In genomic region chr6:39892490-39893129, GRCh38 we compare ENCODE assay signal across 8 cellular contexts. TPM values are rescaled to one million over a fixed set of nuclear protein-coding genes. Genes with fewer than 3 reads are reported as not detected.
DNase-seq lines count a peak whose midpoint lies in the region; ATAC-seq and TF ChIP-seq lines count a peak whose summit lies in the region.

No MANE protein-coding gene starts in this region.

- peaks cover 16% of the 10 kb centered on the region for H3K36me3 Mint-ChIP-seq in nephron progenitor cell (ENCODE audit: low read depth)

- no peaks in the 10 kb centered on the region for H3K9me3 Mint-ChIP-seq in nephron progenitor cell

- TF ChIP-seq CTCF in fibroblast of mammary gland (conservative IDR thresholded peaks at IDR 0.05; ENCODE audit: control insufficient read depth, insufficient read depth, low read depth, low read length) (peak; percentile 86), nephron progenitor cell (IDR thresholded peaks at IDR 0.05) (peak; percentile 63)

- peaks cover 9% of the 10 kb centered on the region for H3K4me1 Mint-ChIP-seq in nephron progenitor cell

- H3K4me3 ChIP-seq in fibroblast of mammary gland (ENCODE audit: control insufficient read depth, low read depth, low read length) = no peak overlapping the region

- no peak overlapping the region for H3K4me3 Mint-ChIP-seq in nephron progenitor cell

- no peak for ATAC-seq in GM19467 (IDR thresholded peaks at IDR 0.05; ENCODE audit: unreplicated experiment)
- ATAC-seq in HG02610 (IDR thresholded peaks at IDR 0.05; ENCODE audit: unreplicated experiment) = no peak
- no peak for ATAC-seq in GM21576 (IDR thresholded peaks at IDR 0.05; ENCODE audit: unreplicated experiment)

- no peak overlapping the region for H3K27ac Mint-ChIP-seq in nephron progenitor cell

- peak; percentile 83 for DNase-seq in EH (ENCODE audit: low read depth)
- peak; percentile 64 for DNase-seq in HT1080 (ENCODE audit: low read depth)
- peak; percentile 55 for DNase-seq in SW480 (ENCODE audit: low spot score)
- peak; percentile 72 for DNase-seq in fibroblast of mammary gland (ENCODE audit: low read depth)
- peak; percentile 71 for DNase-seq in nephron progenitor cell

- peaks cover 22% of the 10 kb centered on the region for H3K27me3 Mint-ChIP-seq in nephron progenitor cell (ENCODE audit: low read depth, poor library complexity)

RNA-seq across cellular contexts. Expression of gene MOCS1, which starts 41.7 kb away (rescaled TPM):
- 16.9 and 22.7 TPM in 2 replicates for total RNA-seq in HT1080 (2014; rRNA removed; shearing (Covaris generic))
- polyA plus RNA-seq in HT1080 (2015; cell fraction: cytosol; rRNA removed) = 17.8 and 17.9 TPM in 2 replicates
- polyA plus RNA-seq in HT1080 (2015; cell fraction: nucleus; rRNA removed) = 18.0 and 19.4 TPM in 2 replicates
